Comparison of ENCODE assay signal across 1 cellular context in genomic region chr6:11066505-11067347, GRCh38.
TF ChIP-seq lines count a peak whose summit lies in the region.

No MANE protein-coding gene starts in this region.

TF ChIP-seq in HepG2, 621 proteins besides CTCF, POLR2A, EP300 and RAD21 (continued from another document and continues in another):
- TF ChIP-seq, protein P1, sequence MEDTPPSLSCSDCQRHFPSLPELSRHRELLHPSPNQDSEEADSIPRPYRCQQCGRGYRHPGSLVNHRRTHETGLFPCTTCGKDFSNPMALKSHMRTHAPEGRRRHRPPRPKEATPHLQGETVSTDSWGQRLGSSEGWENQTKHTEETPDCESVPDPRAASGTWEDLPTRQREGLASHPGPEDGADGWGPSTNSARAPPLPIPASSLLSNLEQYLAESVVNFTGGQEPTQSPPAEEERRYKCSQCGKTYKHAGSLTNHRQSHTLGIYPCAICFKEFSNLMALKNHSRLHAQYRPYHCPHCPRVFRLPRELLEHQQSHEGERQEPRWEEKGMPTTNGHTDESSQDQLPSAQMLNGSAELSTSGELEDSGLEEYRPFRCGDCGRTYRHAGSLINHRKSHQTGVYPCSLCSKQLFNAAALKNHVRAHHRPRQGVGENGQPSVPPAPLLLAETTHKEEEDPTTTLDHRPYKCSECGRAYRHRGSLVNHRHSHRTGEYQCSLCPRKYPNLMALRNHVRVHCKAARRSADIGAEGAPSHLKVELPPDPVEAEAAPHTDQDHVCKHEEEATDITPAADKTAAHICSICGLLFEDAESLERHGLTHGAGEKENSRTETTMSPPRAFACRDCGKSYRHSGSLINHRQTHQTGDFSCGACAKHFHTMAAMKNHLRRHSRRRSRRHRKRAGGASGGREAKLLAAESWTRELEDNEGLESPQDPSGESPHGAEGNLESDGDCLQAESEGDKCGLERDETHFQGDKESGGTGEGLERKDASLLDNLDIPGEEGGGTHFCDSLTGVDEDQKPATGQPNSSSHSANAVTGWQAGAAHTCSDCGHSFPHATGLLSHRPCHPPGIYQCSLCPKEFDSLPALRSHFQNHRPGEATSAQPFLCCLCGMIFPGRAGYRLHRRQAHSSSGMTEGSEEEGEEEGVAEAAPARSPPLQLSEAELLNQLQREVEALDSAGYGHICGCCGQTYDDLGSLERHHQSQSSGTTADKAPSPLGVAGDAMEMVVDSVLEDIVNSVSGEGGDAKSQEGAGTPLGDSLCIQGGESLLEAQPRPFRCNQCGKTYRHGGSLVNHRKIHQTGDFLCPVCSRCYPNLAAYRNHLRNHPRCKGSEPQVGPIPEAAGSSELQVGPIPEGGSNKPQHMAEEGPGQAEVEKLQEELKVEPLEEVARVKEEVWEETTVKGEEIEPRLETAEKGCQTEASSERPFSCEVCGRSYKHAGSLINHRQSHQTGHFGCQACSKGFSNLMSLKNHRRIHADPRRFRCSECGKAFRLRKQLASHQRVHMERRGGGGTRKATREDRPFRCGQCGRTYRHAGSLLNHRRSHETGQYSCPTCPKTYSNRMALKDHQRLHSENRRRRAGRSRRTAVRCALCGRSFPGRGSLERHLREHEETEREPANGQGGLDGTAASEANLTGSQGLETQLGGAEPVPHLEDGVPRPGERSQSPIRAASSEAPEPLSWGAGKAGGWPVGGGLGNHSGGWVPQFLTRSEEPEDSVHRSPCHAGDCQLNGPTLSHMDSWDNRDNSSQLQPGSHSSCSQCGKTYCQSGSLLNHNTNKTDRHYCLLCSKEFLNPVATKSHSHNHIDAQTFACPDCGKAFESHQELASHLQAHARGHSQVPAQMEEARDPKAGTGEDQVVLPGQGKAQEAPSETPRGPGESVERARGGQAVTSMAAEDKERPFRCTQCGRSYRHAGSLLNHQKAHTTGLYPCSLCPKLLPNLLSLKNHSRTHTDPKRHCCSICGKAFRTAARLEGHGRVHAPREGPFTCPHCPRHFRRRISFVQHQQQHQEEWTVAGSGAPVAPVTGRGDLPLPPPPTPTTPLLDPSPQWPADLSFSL (CRISPR knock-in tag; IDR thresholded peaks at IDR 0.05) = no peak
- TF ChIP-seq MIXL1 (CRISPR knock-in tag; IDR thresholded peaks at IDR 0.05) (peak; percentile 91; the same call in 1 of the 2 replicates), BRD4 (CRISPR knock-in tag; IDR thresholded peaks at IDR 0.05) (no peak), NRL (CRISPR knock-in tag; IDR thresholded peaks at IDR 0.05; ENCODE audit: borderline replicate concordance) (no peak), SIX4 (CRISPR knock-in tag; IDR thresholded peaks at IDR 0.05) (peak; percentile 36; the same call in 1 of the 2 replicates), MIER3 (CRISPR knock-in tag; IDR thresholded peaks at IDR 0.05; ENCODE audit: borderline replicate concordance) (peak; percentile 53; the same call in 1 of the 2 replicates), CC2D1A (CRISPR knock-in tag; IDR thresholded peaks at IDR 0.05) (no peak), TSC22D2 (CRISPR knock-in tag; IDR thresholded peaks at IDR 0.05; ENCODE audit: borderline replicate concordance) (no peak), NFKBIZ (CRISPR knock-in tag; IDR thresholded peaks at IDR 0.05) (peak; percentile 26; the same call in 1 of the 2 replicates), WIZ (CRISPR knock-in tag; IDR thresholded peaks at IDR 0.05) (0 out of 2 replicates have a peak, but pooled peaks have one; percentile 52), ARID5B (CRISPR knock-in tag; IDR thresholded peaks at IDR 0.05) (peak; percentile 92), KLF15 (CRISPR knock-in tag; IDR thresholded peaks at IDR 0.05; ENCODE audit: borderline replicate concordance) (no peak), PTBP1 (IDR thresholded peaks at IDR 0.05; ENCODE audit: low read depth, low read length, poor library complexity, severe bottlenecking) (no peak), ETV6 (CRISPR knock-in tag; conservative IDR thresholded peaks at IDR 0.05) (no peak), ZBTB7B (CRISPR knock-in tag; IDR thresholded peaks at IDR 0.05) (peak; percentile 71), PCBP2 (optimal IDR thresholded peaks at IDR 0.05; ENCODE audit: low read depth, low read length, poor library complexity, severe bottlenecking) (no peak), SMAD3 (CRISPR knock-in tag; IDR thresholded peaks at IDR 0.05) (0 out of 2 replicates have a peak, but pooled peaks have one; percentile 32), FOXA1 (IDR thresholded peaks at IDR 0.05) (peak; percentile 42; the same call in 1 of the 2 replicates), FOXA1 (CRISPR knock-in tag; IDR thresholded peaks at IDR 0.05) (peak; percentile 79), ZNF652 (CRISPR knock-in tag; IDR thresholded peaks at IDR 0.05; ENCODE audit: borderline replicate concordance, low read depth) (peak; percentile 16; the same call in 1 of the 2 replicates), SOX5 (CRISPR knock-in tag; IDR thresholded peaks at IDR 0.05; ENCODE audit: borderline replicate concordance) (peak; percentile 37; the same call in 1 of the 2 replicates), REST (IDR thresholded peaks at IDR 0.05; ENCODE audit: borderline replicate concordance in 1 of 2, low read depth in 1 of 2, low read length in 2 of 2) (peak in 1 of 2 experiments; percentile 58; a peak in 1 of 4 replicates), ZNF562 (CRISPR knock-in tag; IDR thresholded peaks at IDR 0.05; ENCODE audit: borderline replicate concordance) (no peak), FOXP1 (IDR thresholded peaks at IDR 0.05) (no peak), FOXP1 (CRISPR knock-in tag; IDR thresholded peaks at IDR 0.05) (peak; percentile 72), GATA4 (IDR thresholded peaks at IDR 0.05; ENCODE audit: borderline replicate concordance, low read depth) (peak; percentile 52; the same call in 1 of the 2 replicates), MLLT10 (CRISPR knock-in tag; IDR thresholded peaks at IDR 0.05) (no peak), ZFY (CRISPR knock-in tag; IDR thresholded peaks at IDR 0.05) (no peak), ZNF577 (CRISPR knock-in tag; IDR thresholded peaks at IDR 0.05; ENCODE audit: borderline replicate concordance, low read depth) (no peak), ZFYVE20 (CRISPR knock-in tag; IDR thresholded peaks at IDR 0.05; ENCODE audit: borderline replicate concordance, low read depth) (no peak)
- TF ChIP-seq, protein P2, sequence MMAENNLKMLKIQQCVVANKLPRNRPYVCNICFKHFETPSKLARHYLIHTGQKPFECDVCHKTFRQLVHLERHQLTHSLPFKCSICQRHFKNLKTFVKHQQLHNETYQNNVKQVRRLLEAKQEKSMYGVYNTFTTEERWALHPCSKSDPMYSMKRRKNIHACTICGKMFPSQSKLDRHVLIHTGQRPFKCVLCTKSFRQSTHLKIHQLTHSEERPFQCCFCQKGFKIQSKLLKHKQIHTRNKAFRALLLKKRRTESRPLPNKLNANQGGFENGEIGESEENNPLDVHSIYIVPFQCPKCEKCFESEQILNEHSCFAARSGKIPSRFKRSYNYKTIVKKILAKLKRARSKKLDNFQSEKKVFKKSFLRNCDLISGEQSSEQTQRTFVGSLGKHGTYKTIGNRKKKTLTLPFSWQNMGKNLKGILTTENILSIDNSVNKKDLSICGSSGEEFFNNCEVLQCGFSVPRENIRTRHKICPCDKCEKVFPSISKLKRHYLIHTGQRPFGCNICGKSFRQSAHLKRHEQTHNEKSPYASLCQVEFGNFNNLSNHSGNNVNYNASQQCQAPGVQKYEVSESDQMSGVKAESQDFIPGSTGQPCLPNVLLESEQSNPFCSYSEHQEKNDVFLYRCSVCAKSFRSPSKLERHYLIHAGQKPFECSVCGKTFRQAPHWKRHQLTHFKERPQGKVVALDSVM (CRISPR knock-in tag; IDR thresholded peaks at IDR 0.05) = no peak
- TF ChIP-seq, protein P3, sequence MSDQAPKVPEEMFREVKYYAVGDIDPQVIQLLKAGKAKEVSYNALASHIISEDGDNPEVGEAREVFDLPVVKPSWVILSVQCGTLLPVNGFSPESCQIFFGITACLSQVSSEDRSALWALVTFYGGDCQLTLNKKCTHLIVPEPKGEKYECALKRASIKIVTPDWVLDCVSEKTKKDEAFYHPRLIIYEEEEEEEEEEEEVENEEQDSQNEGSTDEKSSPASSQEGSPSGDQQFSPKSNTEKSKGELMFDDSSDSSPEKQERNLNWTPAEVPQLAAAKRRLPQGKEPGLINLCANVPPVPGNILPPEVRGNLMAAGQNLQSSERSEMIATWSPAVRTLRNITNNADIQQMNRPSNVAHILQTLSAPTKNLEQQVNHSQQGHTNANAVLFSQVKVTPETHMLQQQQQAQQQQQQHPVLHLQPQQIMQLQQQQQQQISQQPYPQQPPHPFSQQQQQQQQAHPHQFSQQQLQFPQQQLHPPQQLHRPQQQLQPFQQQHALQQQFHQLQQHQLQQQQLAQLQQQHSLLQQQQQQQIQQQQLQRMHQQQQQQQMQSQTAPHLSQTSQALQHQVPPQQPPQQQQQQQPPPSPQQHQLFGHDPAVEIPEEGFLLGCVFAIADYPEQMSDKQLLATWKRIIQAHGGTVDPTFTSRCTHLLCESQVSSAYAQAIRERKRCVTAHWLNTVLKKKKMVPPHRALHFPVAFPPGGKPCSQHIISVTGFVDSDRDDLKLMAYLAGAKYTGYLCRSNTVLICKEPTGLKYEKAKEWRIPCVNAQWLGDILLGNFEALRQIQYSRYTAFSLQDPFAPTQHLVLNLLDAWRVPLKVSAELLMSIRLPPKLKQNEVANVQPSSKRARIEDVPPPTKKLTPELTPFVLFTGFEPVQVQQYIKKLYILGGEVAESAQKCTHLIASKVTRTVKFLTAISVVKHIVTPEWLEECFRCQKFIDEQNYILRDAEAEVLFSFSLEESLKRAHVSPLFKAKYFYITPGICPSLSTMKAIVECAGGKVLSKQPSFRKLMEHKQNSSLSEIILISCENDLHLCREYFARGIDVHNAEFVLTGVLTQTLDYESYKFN (CRISPR knock-in tag; conservative IDR thresholded peaks at IDR 0.05) = peak; percentile 96
- TF ChIP-seq, protein P4, sequence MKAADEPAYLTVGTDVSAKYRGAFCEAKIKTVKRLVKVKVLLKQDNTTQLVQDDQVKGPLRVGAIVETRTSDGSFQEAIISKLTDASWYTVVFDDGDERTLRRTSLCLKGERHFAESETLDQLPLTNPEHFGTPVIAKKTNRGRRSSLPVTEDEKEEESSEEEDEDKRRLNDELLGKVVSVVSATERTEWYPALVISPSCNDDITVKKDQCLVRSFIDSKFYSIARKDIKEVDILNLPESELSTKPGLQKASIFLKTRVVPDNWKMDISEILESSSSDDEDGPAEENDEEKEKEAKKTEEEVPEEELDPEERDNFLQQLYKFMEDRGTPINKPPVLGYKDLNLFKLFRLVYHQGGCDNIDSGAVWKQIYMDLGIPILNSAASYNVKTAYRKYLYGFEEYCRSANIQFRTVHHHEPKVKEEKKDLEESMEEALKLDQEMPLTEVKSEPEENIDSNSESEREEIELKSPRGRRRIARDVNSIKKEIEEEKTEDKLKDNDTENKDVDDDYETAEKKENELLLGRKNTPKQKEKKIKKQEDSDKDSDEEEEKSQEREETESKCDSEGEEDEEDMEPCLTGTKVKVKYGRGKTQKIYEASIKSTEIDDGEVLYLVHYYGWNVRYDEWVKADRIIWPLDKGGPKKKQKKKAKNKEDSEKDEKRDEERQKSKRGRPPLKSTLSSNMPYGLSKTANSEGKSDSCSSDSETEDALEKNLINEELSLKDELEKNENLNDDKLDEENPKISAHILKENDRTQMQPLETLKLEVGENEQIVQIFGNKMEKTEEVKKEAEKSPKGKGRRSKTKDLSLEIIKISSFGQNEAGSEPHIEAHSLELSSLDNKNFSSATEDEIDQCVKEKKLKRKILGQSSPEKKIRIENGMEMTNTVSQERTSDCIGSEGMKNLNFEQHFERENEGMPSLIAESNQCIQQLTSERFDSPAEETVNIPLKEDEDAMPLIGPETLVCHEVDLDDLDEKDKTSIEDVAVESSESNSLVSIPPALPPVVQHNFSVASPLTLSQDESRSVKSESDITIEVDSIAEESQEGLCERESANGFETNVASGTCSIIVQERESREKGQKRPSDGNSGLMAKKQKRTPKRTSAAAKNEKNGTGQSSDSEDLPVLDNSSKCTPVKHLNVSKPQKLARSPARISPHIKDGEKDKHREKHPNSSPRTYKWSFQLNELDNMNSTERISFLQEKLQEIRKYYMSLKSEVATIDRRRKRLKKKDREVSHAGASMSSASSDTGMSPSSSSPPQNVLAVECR (CRISPR knock-in tag; IDR thresholded peaks at IDR 0.05; ENCODE audit: borderline replicate concordance) = peak; percentile 15; the same call in 1 of the 2 replicates
